ENCODE assay signal across 12 cellular contexts in genomic region chr6:146968041-146968760, GRCh38.
DNase-seq lines count a peak whose midpoint lies in the region; ATAC-seq and TF ChIP-seq lines count a peak whose summit lies in the region.
"Had no signal": no experiment of that assay in that cellular context is flagged by ENCODE, and none has a peak within 500 bp of the region (broad histone marks: within the 10 kb centered on the region; RNA-seq: fewer than 3 reads in every experiment).

No MANE protein-coding gene starts in this region.

- H3K9me3 Mint-ChIP-seq in osteocyte (ENCODE audit: unreplicated experiment), result peaks cover 9% of the 10 kb centered on the region
- peaks cover 21% of the 10 kb centered on the region for H3K9me3 Mint-ChIP-seq in activated T-helper 1 cell treated with anti-CD3 and anti-CD28 coated beads, Interleukin-12 subunit alpha, Interleukin-12 subunit beta, Interleukin-2, Interleukin-4 antibody, amounts not matched to agents 30 ng/mL and 10 ng/mL and 1 ng/mL, durations not matched to agents 14 hours and 24 hours and 36 hours
- H3K9me3 Mint-ChIP-seq in CD4-positive, alpha-beta T cell, result peaks cover 10% of the 10 kb centered on the region

- peak; percentile 83 for DNase-seq in G401 (ENCODE audit: low spot score)
- DNase-seq in NCI-H2196 (lab: John Stamatoyannopoulos, UW; ENCODE audit: unreplicated experiment), result peak; percentile 67
- peak; percentile 85 to 93 for DNase-seq in cardiac fibroblast (ENCODE audit: low read depth in 2 of 2)
- no peak for DNase-seq in osteocyte (ENCODE audit: extremely low spot score, unreplicated experiment)
- no peak for DNase-seq in activated T-helper 1 cell treated with anti-CD3 and anti-CD28 coated beads, Interleukin-12 subunit alpha, Interleukin-12 subunit beta, Interleukin-2, Interleukin-4 antibody, amounts not matched to agents 30 ng/mL and 10 ng/mL and 1 ng/mL, durations not matched to agents 14 hours and 24 hours and 36 hours (ENCODE audit: low spot score)
- no peak for DNase-seq in ecto neural progenitor cell (ENCODE audit: low spot score)
- DNase-seq in CD4-positive, alpha-beta T cell, result no peak
- DNase-seq: activated CD4-positive, CD25-positive, alpha-beta regulatory T cell treated with anti-CD3 and anti-CD28 coated beads, Interleukin-2, amount 50 U/mL, for 72 hours; aorta; psoas muscle had no signal

- in situ Hi-C loops in G401 (cut with HindIII; ENCODE audit: low sequenced_read_pairs), result no loop called here

- no peaks in the 10 kb centered on the region for H3K27me3 ChIP-seq in CD4-positive, alpha-beta T cell (ENCODE audit: control insufficient read depth, insufficient read depth, low read length)

- no peak overlapping the region for H3K4me3 Mint-ChIP-seq in osteocyte (ENCODE audit: unreplicated experiment)
- H3K4me3 Mint-ChIP-seq in activated T-helper 1 cell treated with anti-CD3 and anti-CD28 coated beads, Interleukin-12 subunit alpha, Interleukin-12 subunit beta, Interleukin-2, Interleukin-4 antibody, amounts not matched to agents 30 ng/mL and 10 ng/mL and 1 ng/mL, durations not matched to agents 14 hours and 24 hours and 36 hours, result no peak overlapping the region
- no peak overlapping the region for H3K4me3 Mint-ChIP-seq in CD4-positive, alpha-beta T cell

- TF ChIP-seq CTCF in cardiac fibroblast (IDR thresholded peaks at IDR 0.05; ENCODE audit: low read depth, low read length) (no peak), osteocyte (IDR thresholded peaks at IDR 0.05) (no peak)
- no peak for TF ChIP-seq CTCF in CD4-positive, alpha-beta T cell (IDR thresholded peaks at IDR 0.05)

- intact Hi-C loops in activated T-helper 1 cell treated with anti-CD3 and anti-CD28 coated beads, Interleukin-12 subunit alpha, Interleukin-12 subunit beta, Interleukin-2, Interleukin-4 antibody, amounts not matched to agents 30 ng/mL and 10 ng/mL and 1 ng/mL, durations not matched to agents 14 hours and 24 hours and 36 hours (cut with micrococcal nuclease), result no loop called here
- intact Hi-C loops in CD4-positive, alpha-beta T cell (cut with DNase I, micrococcal nuclease), result no loop called here

- H3K27ac Mint-ChIP-seq in osteocyte (ENCODE audit: unreplicated experiment), result peak overlapping the region; percentile 72
- H3K27ac Mint-ChIP-seq in activated T-helper 1 cell treated with anti-CD3 and anti-CD28 coated beads, Interleukin-12 subunit alpha, Interleukin-12 subunit beta, Interleukin-2, Interleukin-4 antibody, amounts not matched to agents 30 ng/mL and 10 ng/mL and 1 ng/mL, durations not matched to agents 14 hours and 24 hours and 36 hours, result no peak overlapping the region
- no peak overlapping the region for H3K27ac Mint-ChIP-seq in CD4-positive, alpha-beta T cell

- POLR2A ChIA-PET in CD4-positive, alpha-beta T cell (lab: Charles Lee), result no interaction called here

- peaks cover 6% of the 10 kb centered on the region for H3K36me3 Mint-ChIP-seq in osteocyte (ENCODE audit: unreplicated experiment)
- peaks cover 1% of the 10 kb centered on the region for H3K36me3 Mint-ChIP-seq in activated T-helper 1 cell treated with anti-CD3 and anti-CD28 coated beads, Interleukin-12 subunit alpha, Interleukin-12 subunit beta, Interleukin-2, Interleukin-4 antibody, amounts not matched to agents 30 ng/mL and 10 ng/mL and 1 ng/mL, durations not matched to agents 14 hours and 24 hours and 36 hours (ENCODE audit: low read depth)
- peaks cover 9% of the 10 kb centered on the region for H3K36me3 Mint-ChIP-seq in CD4-positive, alpha-beta T cell (ENCODE audit: low read depth)

- H3K4me3 ChIP-seq in cardiac fibroblast (replicated peaks in 1 of 2; ENCODE audit: low read depth in 2 of 2, low read length in 2 of 2), result no peak overlapping the region
- H3K4me3 ChIP-seq: GM12878, psoas muscle had no signal

- H3K4me1 Mint-ChIP-seq in osteocyte (ENCODE audit: unreplicated experiment), result peaks cover 32% of the 10 kb centered on the region
- H3K4me1 Mint-ChIP-seq in activated T-helper 1 cell treated with anti-CD3 and anti-CD28 coated beads, Interleukin-12 subunit alpha, Interleukin-12 subunit beta, Interleukin-2, Interleukin-4 antibody, amounts not matched to agents 30 ng/mL and 10 ng/mL and 1 ng/mL, durations not matched to agents 14 hours and 24 hours and 36 hours (ENCODE audit: low read depth), result no peaks in the 10 kb centered on the region
- H3K4me1 Mint-ChIP-seq in CD4-positive, alpha-beta T cell (ENCODE audit: low read depth), result no peaks in the 10 kb centered on the region

- no peak overlapping the region for H3K27ac ChIP-seq in CD4-positive, alpha-beta T cell (ENCODE audit: low read depth, low read length)
- H3K27ac ChIP-seq: psoas muscle had no signal

- H3K9me3 ChIP-seq in CD4-positive, alpha-beta T cell (ENCODE audit: control insufficient read depth, low read length), result peaks cover 18% of the 10 kb centered on the region
- H3K9me3 ChIP-seq: psoas muscle had no signal

- CTCF ChIA-PET in CD4-positive, alpha-beta T cell (lab: Charles Lee), result no interaction called here

- no peaks in the 10 kb centered on the region for H3K27me3 Mint-ChIP-seq in osteocyte (ENCODE audit: unreplicated experiment)
- H3K27me3 Mint-ChIP-seq in activated T-helper 1 cell treated with anti-CD3 and anti-CD28 coated beads, Interleukin-12 subunit alpha, Interleukin-12 subunit beta, Interleukin-2, Interleukin-4 antibody, amounts not matched to agents 30 ng/mL and 10 ng/mL and 1 ng/mL, durations not matched to agents 14 hours and 24 hours and 36 hours (ENCODE audit: insufficient read depth), result peaks cover 5% of the 10 kb centered on the region
- H3K27me3 Mint-ChIP-seq in CD4-positive, alpha-beta T cell, result no peaks in the 10 kb centered on the region

- ATAC-seq in GM21526 (IDR thresholded peaks at IDR 0.05; ENCODE audit: low FRiP score, unreplicated experiment), result no peak
- ATAC-seq in CD4-positive, alpha-beta T cell (ENCODE audit: poor library complexity), result no peak
- ATAC-seq: GM12878, psoas muscle had no signal

Comparison
In these comparisons a context has a peak if more than half of its experiments do, and no peak if none do; other contexts are left out.
1. DNase-seq: peak in G401 (single experiment), NCI-H2196 (single experiment) and cardiac fibroblast (2 of 2); none in osteocyte (single experiment), activated T-helper 1 cell treated with anti-CD3 and anti-CD28 coated beads, Interleukin-12 subunit alpha, Interleukin-12 subunit beta, Interleukin-2, Interleukin-4 antibody, amounts not matched to agents 30 ng/mL and 10 ng/mL and 1 ng/mL, durations not matched to agents 14 hours and 24 hours and 36 hours (single experiment), ecto neural progenitor cell (single experiment) and CD4-positive, alpha-beta T cell (0 of 10).